In genomic region chr13:97880298-97880675, GRCh38 we compare ENCODE assay signal across 2 cellular contexts.
TF ChIP-seq lines count a peak whose summit lies in the region.

No MANE protein-coding gene starts in this region.

TF ChIP-seq in A549, 52 proteins besides CTCF, POLR2A, EP300 and RAD21:
- TF ChIP-seq ZSCAN20 (CRISPR knock-in tag; IDR thresholded peaks at IDR 0.05) (no peak), CBX8 (IDR thresholded peaks at IDR 0.05) (no peak), MAZ (IDR thresholded peaks at IDR 0.05; ENCODE audit: borderline replicate concordance, low read depth, low read length) (no peak), HEYL (CRISPR knock-in tag; IDR thresholded peaks at IDR 0.05) (no peak), ZNF302 (CRISPR knock-in tag; IDR thresholded peaks at IDR 0.05) (no peak), KDM1A (IDR thresholded peaks at IDR 0.05; ENCODE audit: low read depth) (no peak), GATA3 (IDR thresholded peaks at IDR 0.05; ENCODE audit: borderline replicate concordance) (no peak), TP53 (CRISPR knock-in tag; IDR thresholded peaks at IDR 0.05) (no peak), CBX2 (IDR thresholded peaks at IDR 0.05; ENCODE audit: borderline replicate concordance, low read depth) (no peak), PHF8 (IDR thresholded peaks at IDR 0.05; ENCODE audit: borderline replicate concordance, low read depth) (no peak), RCOR1 (IDR thresholded peaks at IDR 0.05; ENCODE audit: low read depth, low read length) (no peak), ATOH8 (CRISPR knock-in tag; IDR thresholded peaks at IDR 0.05; ENCODE audit: low read depth) (no peak), BHLHE40 (IDR thresholded peaks at IDR 0.05; ENCODE audit: low read depth, low read length) (no peak)

TF ChIP-seq in IMR-90, 13 proteins besides CTCF, POLR2A, EP300 and RAD21:
- TF ChIP-seq USF2 (IDR thresholded peaks at IDR 0.05; ENCODE audit: low read depth, low read length), result no peak
- no peak for TF ChIP-seq MAZ (IDR thresholded peaks at IDR 0.05; ENCODE audit: borderline replicate concordance, low read depth, low read length)
- no peak for TF ChIP-seq NFE2L2 (IDR thresholded peaks at IDR 0.05; ENCODE audit: low read depth, low read length)
- TF ChIP-seq CEBPB (IDR thresholded peaks at IDR 0.05; ENCODE audit: low read depth, low read length), result no peak
- no peak for TF ChIP-seq BHLHE40 (IDR thresholded peaks at IDR 0.05; ENCODE audit: low read depth, low read length)
- no peak for TF ChIP-seq MXI1 (IDR thresholded peaks at IDR 0.05; ENCODE audit: borderline replicate concordance, low read depth, low read length)
- no peak for TF ChIP-seq CHD1 (IDR thresholded peaks at IDR 0.05; ENCODE audit: low read depth, low read length)
- no peak for TF ChIP-seq RCOR1 (IDR thresholded peaks at IDR 0.05; ENCODE audit: insufficient replicate concordance, low read length)
